25 cellular contexts compared by ENCODE assay signal in genomic region chr19:56525214-56525860, GRCh38. TPM values are rescaled to one million over a fixed set of nuclear protein-coding genes. Genes with fewer than 3 reads are reported as not detected.
"Had no signal": no experiment of that assay in that cellular context is flagged by ENCODE, and none has a peak within 500 bp of the region (broad histone marks: within the 10 kb centered on the region; RNA-seq: fewer than 3 reads in every experiment).

No MANE protein-coding gene starts in this region.

- H3K27me3 ChIP-seq: left lung, ovary, sigmoid colon, transverse colon had no signal

- H3K9me3 ChIP-seq: prostate gland had no signal

- H3K36me3 ChIP-seq: prostate gland had no signal

- H3K4me3 ChIP-seq: left lung, ovary, prostate gland, sigmoid colon, transverse colon had no signal

- ATAC-seq: left lung; naive thymus-derived CD4-positive, alpha-beta T cell had no signal

- FAIRE-seq: endometrium, frontal cortex had no signal

- H3K27ac Mint-ChIP-seq: activated CD4-positive, alpha-beta memory T cell treated with anti-CD3 and anti-CD28 coated beads for 36 hours; activated naive CD4-positive, alpha-beta T cell treated with anti-CD3 and anti-CD28 coated beads, Interleukin-2, amount 10 ng/mL, durations not matched to agents 7 days and 5 days; activated naive CD8-positive, alpha-beta T cell treated with anti-CD3 and anti-CD28 coated beads, Interleukin-2, amount 10 ng/mL, durations not matched to agents 7 days and 5 days; activated T-cell treated with anti-CD3 and anti-CD28 coated beads, Interleukin-2, amount 50 U/mL, for 24 hours; naive thymus-derived CD4-positive, alpha-beta T cell had no signal

- H3K4me1 ChIP-seq: left lung, prostate gland, sigmoid colon, transverse colon had no signal

- H3K4me3 Mint-ChIP-seq: activated CD4-positive, alpha-beta memory T cell treated with anti-CD3 and anti-CD28 coated beads for 36 hours; activated naive CD4-positive, alpha-beta T cell treated with anti-CD3 and anti-CD28 coated beads, Interleukin-2, amount 10 ng/mL, durations not matched to agents 7 days and 5 days; activated naive CD8-positive, alpha-beta T cell treated with anti-CD3 and anti-CD28 coated beads, Interleukin-2, amount 10 ng/mL, durations not matched to agents 7 days and 5 days; activated T-cell treated with anti-CD3 and anti-CD28 coated beads, Interleukin-2, amount 50 U/mL, for 24 hours; naive thymus-derived CD4-positive, alpha-beta T cell had no signal

- H3K27me3 Mint-ChIP-seq: activated naive CD4-positive, alpha-beta T cell treated with anti-CD3 and anti-CD28 coated beads, Interleukin-2, amount 10 ng/mL, durations not matched to agents 7 days and 5 days; activated naive CD8-positive, alpha-beta T cell treated with anti-CD3 and anti-CD28 coated beads, Interleukin-2, amount 10 ng/mL, durations not matched to agents 7 days and 5 days; activated T-cell treated with anti-CD3 and anti-CD28 coated beads, Interleukin-2, amount 50 U/mL, for 24 hours had no signal

- DNase-seq: activated CD4-positive, alpha-beta memory T cell treated with anti-CD3 and anti-CD28 coated beads for 36 hours; activated CD4-positive, alpha-beta T cell treated with anti-CD3 and anti-CD28 coated beads for 48 hours; activated CD8-positive, alpha-beta memory T cell treated with anti-CD3 and anti-CD28 coated beads, Interleukin-2, amount 50 U/mL, for 48 hours; activated gamma-delta T cell; activated naive CD4-positive, alpha-beta T cell treated with anti-CD3 and anti-CD28 coated beads, Interleukin-2, amount 10 ng/mL, durations not matched to agents 7 days and 5 days; activated naive CD8-positive, alpha-beta T cell treated with anti-CD3 and anti-CD28 coated beads, Interleukin-2, amount 10 ng/mL, durations not matched to agents 7 days and 5 days; activated T-cell treated with anti-CD3 and anti-CD28 coated beads, Interleukin-2, amount 50 U/mL, for 24 hours; amygdala; caudate nucleus; left lung; naive thymus-derived CD4-positive, alpha-beta T cell; ovary; retina; sigmoid colon; stimulated activated CD4-positive, alpha-beta T cell treated with anti-CD3 and anti-CD28 coated beads, Interleukin-15, amount 100 ng/mL, for 24 hours; stimulated activated CD4-positive, alpha-beta T cell treated with anti-CD3 and anti-CD28 coated beads, Interleukin-2, amount 100 ng/mL, for 24 hours; stimulated activated naive CD4-positive, alpha-beta T cell; transverse colon had no signal

- H3K4me1 Mint-ChIP-seq: activated naive CD4-positive, alpha-beta T cell treated with anti-CD3 and anti-CD28 coated beads, Interleukin-2, amount 10 ng/mL, durations not matched to agents 7 days and 5 days; activated naive CD8-positive, alpha-beta T cell treated with anti-CD3 and anti-CD28 coated beads, Interleukin-2, amount 10 ng/mL, durations not matched to agents 7 days and 5 days; naive thymus-derived CD4-positive, alpha-beta T cell had no signal

- H3K27ac ChIP-seq: epithelial cell of prostate, left lung, ovary, prostate gland, sigmoid colon, transverse colon, VCaP had no signal

RNA-seq across cellular contexts. Expression of gene ZNF667, which starts 48.2 kb away (rescaled TPM):
- total RNA-seq: activated CD4-positive, alpha-beta memory T cell treated with anti-CD3 and anti-CD28 coated beads for 36 hours; chondrocyte; T-helper 1 cell treated with Interleukin-12 subunit alpha and Interleukin-12 subunit beta and Interleukin-4 antibody, amounts not matched to agents 30 ng/mL and 1 ng/mL, for 36 hours had no signal
